Comparison of ENCODE assay signal across 1 cellular context in genomic region chr15:40439461-40440299, GRCh38.
TF ChIP-seq lines count a peak whose summit lies in the region.

No MANE protein-coding gene starts in this region.

TF ChIP-seq in HCT116, 20 proteins besides CTCF, POLR2A, EP300 and RAD21:
- TF ChIP-seq FOSL1 (IDR thresholded peaks at IDR 0.05; ENCODE audit: low read depth) (no peak), EGR1 (IDR thresholded peaks at IDR 0.05; ENCODE audit: low read depth) (0 out of 2 replicates have a peak, but pooled peaks have one; percentile 39), TCF7L2 (IDR thresholded peaks at IDR 0.05; ENCODE audit: borderline replicate concordance, extremely low read depth, insufficient read depth, insufficient read length) (peak; percentile 69)
